17 cellular contexts compared by ENCODE assay signal in genomic region chr17:50621562-50621961, GRCh38. TPM values are rescaled to one million over a fixed set of nuclear protein-coding genes. Genes with fewer than 3 reads are reported as not detected.
DNase-seq lines count a peak whose midpoint lies in the region; ATAC-seq, FAIRE-seq and TF ChIP-seq lines count a peak whose summit lies in the region.
"Had no signal": no experiment of that assay in that cellular context is flagged by ENCODE, and none has a peak within 500 bp of the region (broad histone marks: within the 10 kb centered on the region; RNA-seq: fewer than 3 reads in every experiment).

No MANE protein-coding gene starts in this region.

- intact Hi-C loops in gastrocnemius medialis (cut with DNase I; ENCODE audit: low total_unique reads) = no loop called here

- H3K4me3 ChIP-seq in HUES48 (ENCODE audit: low read depth, low read length) (0 out of 2 replicates have a peak overlapping the region, but pooled peaks have one; percentile 26), fibroblast of pulmonary artery (replicated peaks; ENCODE audit: low read depth, low read length) (no peak overlapping the region), gastrocnemius medialis (no peak overlapping the region)
- H3K4me3 ChIP-seq: skin epidermis had no signal

- in situ Hi-C loops in gastrocnemius medialis (cut with MboI; ENCODE audit: low sequenced_read_pairs in 4 of 4) = loop anchor here in 1 of 4 donors (10.0 kb wide), 1 partner anchor 67 kb away; no protein-coding TSS in a partner anchor

- no peaks in the 10 kb centered on the region for H3K36me3 Mint-ChIP-seq in stimulated activated naive B cell treated with anti-CD40 and anti-IgM and Interleukin-4, amounts not matched to agents 10 μg/mL and 1 μg/mL and 100 μg/mL, for 72 hours
- H3K36me3 Mint-ChIP-seq: CD8-positive, alpha-beta memory T cell had no signal

- peak overlapping the region; percentile 35 for H3K27ac ChIP-seq in HUES48 (ENCODE audit: low read depth, low read length)
- H3K27ac ChIP-seq in gastrocnemius medialis = no peak overlapping the region
- H3K27ac ChIP-seq: skin epidermis had no signal

- H3K36me3 ChIP-seq in HUES48 (ENCODE audit: control insufficient read depth, insufficient read depth, low read length) (no peaks in the 10 kb centered on the region), gastrocnemius medialis (no peaks in the 10 kb centered on the region)

- TF ChIP-seq POLR2A in GM12892 (IDR thresholded peaks at IDR 0.05; ENCODE audit: low read depth, low read length) = no peak
- no peak for TF ChIP-seq POLR2A in gastrocnemius medialis (IDR thresholded peaks at IDR 0.05)

- 0 out of 2 replicates have a peak, but pooled peaks cover 4% of the 10 kb centered on the region for H3K27me3 ChIP-seq in HUES48 (ENCODE audit: control insufficient read depth, insufficient read depth, low read length)
- H3K27me3 ChIP-seq in gastrocnemius medialis = peaks cover 0 to 10% (median 0%) of the 10 kb centered on the region in 3 donors

- H3K9ac ChIP-seq in HUES48 (ENCODE audit: low read depth, low read length) = no peak overlapping the region

- no peak overlapping the region for H3K4me3 Mint-ChIP-seq in stimulated activated naive B cell treated with anti-CD40 and anti-IgM and Interleukin-4, amounts not matched to agents 10 μg/mL and 1 μg/mL and 100 μg/mL, for 72 hours
- H3K4me3 Mint-ChIP-seq: activated CD4-positive, alpha-beta T cell treated with anti-CD3 and anti-CD28 coated beads for 36 hours; CD8-positive, alpha-beta memory T cell had no signal

- peaks cover 3 to 6% of the 10 kb centered on the region in 2 donors for H3K4me1 Mint-ChIP-seq in stimulated activated naive B cell treated with anti-CD40 and anti-IgM and Interleukin-4, amounts not matched to agents 10 μg/mL and 1 μg/mL and 100 μg/mL, for 72 hours
- H3K4me1 Mint-ChIP-seq: activated CD4-positive, alpha-beta T cell treated with anti-CD3 and anti-CD28 coated beads for 36 hours; CD8-positive, alpha-beta memory T cell had no signal

- H3K9me3 Mint-ChIP-seq in stimulated activated naive B cell treated with anti-CD40 and anti-IgM and Interleukin-4, amounts not matched to agents 10 μg/mL and 1 μg/mL and 100 μg/mL, for 72 hours = no peaks in the 10 kb centered on the region
- H3K9me3 Mint-ChIP-seq: CD8-positive, alpha-beta memory T cell had no signal

- ATAC-seq in stimulated activated naive B cell treated with anti-CD40 and anti-IgM and Interleukin-4, amounts not matched to agents 10 μg/mL and 1 μg/mL and 100 μg/mL, for 72 hours (replicated peaks) = no peak
- ATAC-seq in gastrocnemius medialis = no peak
- ATAC-seq: activated CD4-positive, alpha-beta T cell treated with anti-CD3 and anti-CD28 coated beads for 36 hours had no signal

- peaks cover 19% of the 10 kb centered on the region; the same call in 1 of the 2 replicates for H3K4me1 ChIP-seq in HUES48 (ENCODE audit: control insufficient read depth, insufficient read depth, low read length)
- H3K4me1 ChIP-seq in gastrocnemius medialis = no peaks in the 10 kb centered on the region

- peak overlapping the region; percentile 56 for H3K27ac Mint-ChIP-seq in stimulated activated naive B cell treated with anti-CD40 and anti-IgM and Interleukin-4, amounts not matched to agents 10 μg/mL and 1 μg/mL and 100 μg/mL, for 72 hours
- H3K27ac Mint-ChIP-seq: activated CD4-positive, alpha-beta T cell treated with anti-CD3 and anti-CD28 coated beads for 36 hours; CD8-positive, alpha-beta memory T cell had no signal

- H3K9me3 ChIP-seq in HUES48 (ENCODE audit: control insufficient read depth, insufficient read depth, low read length) (no peaks in the 10 kb centered on the region), gastrocnemius medialis (no peaks in the 10 kb centered on the region)

- H3K27me3 Mint-ChIP-seq in stimulated activated naive B cell treated with anti-CD40 and anti-IgM and Interleukin-4, amounts not matched to agents 10 μg/mL and 1 μg/mL and 100 μg/mL, for 72 hours = peaks cover 46 to 66% of the 10 kb centered on the region in 2 donors

- FAIRE-seq in GM12892 (lab: Jason Lieb, UNC) = no peak
- FAIRE-seq: GM18507 had no signal

- TF ChIP-seq CTCF in fibroblast of pulmonary artery (IDR thresholded peaks at IDR 0.05; ENCODE audit: low read length, missing control alignments) = no peak
- no peak for TF ChIP-seq CTCF in gastrocnemius medialis (IDR thresholded peaks at IDR 0.05 in 4 of 5, conservative IDR thresholded peaks at IDR 0.05 in 1 of 5)

- DNase-seq in SHP77 (lab: John Stamatoyannopoulos, UW) (peak; percentile 84 to 87), fibroblast of pulmonary artery (ENCODE audit: low read depth) (peak; percentile 18), GM12892 (ENCODE audit: insufficient read length) (no peak), gastrocnemius medialis (no peak), NCI-H446 treated with DMSO at 0.1 percent for 48 hours (lab: John Stamatoyannopoulos, UW) (no peak)
- DNase-seq in stimulated activated naive B cell treated with anti-CD40 and anti-IgM and Interleukin-4, amounts not matched to agents 10 μg/mL and 1 μg/mL and 100 μg/mL, for 72 hours = no peak
- DNase-seq: activated CD4-positive, alpha-beta T cell treated with anti-CD3 and anti-CD28 coated beads for 36 hours; activated T-cell treated with anti-CD3 and anti-CD28 coated beads, Interleukin-2, amount 50 U/mL, for 48 hours; aorta; CD8-positive, alpha-beta memory T cell; GF-D8; Kasumi-1; NCI-H2107; T-helper 1 cell had no signal

RNA-seq across cellular contexts. Expression of gene ABCC3, which starts 13.1 kb away (rescaled TPM):
- polyA plus RNA-seq in GM12892 (2012; ENCODE audit: missing spikeins) = 0.89 TPM
- total RNA-seq in gastrocnemius medialis = 1 to 10 TPM in 1 of 4 donors, under 1 TPM in 3; 0.51 to 1.3 (median 0.76) TPM
- total RNA-seq: activated CD4-positive, alpha-beta T cell treated with anti-CD3 and anti-CD28 coated beads for 36 hours had no signal
- polyA plus RNA-seq: CD8-positive, alpha-beta memory T cell had no signal

Comparison
In these comparisons a context has a peak if more than half of its experiments do, and no peak if none do; other contexts are left out.
1. DNase-seq: peak in SHP77 (2 of 2) and fibroblast of pulmonary artery (single experiment); none in stimulated activated naive B cell treated with anti-CD40 and anti-IgM and Interleukin-4, amounts not matched to agents 10 μg/mL and 1 μg/mL and 100 μg/mL, for 72 hours (single experiment), GM12892 (single experiment), gastrocnemius medialis (0 of 2) and NCI-H446 treated with DMSO at 0.1 percent for 48 hours (single experiment).